24 cellular contexts compared by ENCODE assay signal in genomic region chr20:61598586-61598985, GRCh38.
"Had no signal": no experiment of that assay in that cellular context is flagged by ENCODE, and none has a peak within 500 bp of the region (broad histone marks: within the 10 kb centered on the region; RNA-seq: fewer than 3 reads in every experiment).

No MANE protein-coding gene starts in this region.

- H3K9me3 ChIP-seq: mucosa of descending colon, pancreas, prostate gland had no signal

- H3K36me3 Mint-ChIP-seq: immature natural killer cell; stimulated activated memory B cell treated with anti-CD40 and anti-IgM and Interleukin-4, amounts not matched to agents 10 μg/mL and 1 μg/mL and 100 μg/mL, for 72 hours; type B pancreatic cell had no signal

- H3K4me3 ChIP-seq: heart right ventricle, hepatocyte, left ventricle myocardium inferior, mucosa of descending colon, pancreas, prostate gland, skin epidermis, tibial nerve, uterus had no signal

- H3K27ac Mint-ChIP-seq: immature natural killer cell; memory B cell; naive thymus-derived CD4-positive, alpha-beta T cell; nephron progenitor cell; stimulated activated memory B cell treated with anti-CD40 and anti-IgM and Interleukin-4, amounts not matched to agents 10 μg/mL and 1 μg/mL and 100 μg/mL, for 72 hours; stimulated activated naive CD8-positive, alpha-beta T cell treated with anti-CD3 and anti-CD28 coated beads, Interleukin-15, amount 100 ng/mL, for 72 hours; type B pancreatic cell had no signal

- DNase-seq: heart right ventricle; immature natural killer cell; left ventricle myocardium inferior; midbrain; mucosa of descending colon; naive thymus-derived CD4-positive, alpha-beta T cell; nephron progenitor cell; pancreas; stimulated activated CD4-positive, alpha-beta T cell treated with anti-CD3 and anti-CD28 coated beads, Interleukin-12 subunit alpha, Interleukin-12 subunit beta, amount 100 ng/mL, for 4 hours; stimulated activated CD4-positive, alpha-beta T cell treated with anti-CD3 and anti-CD28 coated beads, Interleukin-4, amount 100 ng/mL, for 24 hours; stimulated activated CD8-positive, alpha-beta memory T cell treated with anti-CD3 and anti-CD28 coated beads, Interleukin-4, amount 100 ng/mL, for 48 hours; stimulated activated naive CD4-positive, alpha-beta T cell treated with Interleukin-2 at 50 U/mL for 16 hours; stimulated activated naive CD8-positive, alpha-beta T cell treated with anti-CD3 and anti-CD28 coated beads, Interleukin-15, amount 100 ng/mL, for 72 hours; uterus had no signal

- H3K4me1 Mint-ChIP-seq: immature natural killer cell; memory B cell; stimulated activated memory B cell treated with anti-CD40 and anti-IgM and Interleukin-4, amounts not matched to agents 10 μg/mL and 1 μg/mL and 100 μg/mL, for 72 hours; stimulated activated naive CD8-positive, alpha-beta T cell treated with anti-CD3 and anti-CD28 coated beads, Interleukin-15, amount 100 ng/mL, for 72 hours had no signal

- H3K4me2 ChIP-seq: hepatocyte had no signal

- H3K4me1 ChIP-seq: heart right ventricle, left ventricle myocardium inferior, pancreas, prostate gland, tibial nerve, uterus had no signal

- H3K27me3 ChIP-seq: hepatocyte, pancreas, tibial nerve, uterus had no signal

- H3K36me3 ChIP-seq: heart right ventricle, left ventricle myocardium inferior, pancreas, prostate gland, tibial nerve, uterus had no signal

- H3K4me3 Mint-ChIP-seq: immature natural killer cell; memory B cell; naive thymus-derived CD4-positive, alpha-beta T cell; nephron progenitor cell; stimulated activated memory B cell treated with anti-CD40 and anti-IgM and Interleukin-4, amounts not matched to agents 10 μg/mL and 1 μg/mL and 100 μg/mL, for 72 hours; stimulated activated naive CD8-positive, alpha-beta T cell treated with anti-CD3 and anti-CD28 coated beads, Interleukin-15, amount 100 ng/mL, for 72 hours; type B pancreatic cell had no signal

- H2AFZ ChIP-seq: hepatocyte had no signal

- H3K27ac ChIP-seq: heart right ventricle, hepatocyte, left ventricle myocardium inferior, pancreas, prostate gland, skin epidermis, tibial nerve, uterus had no signal

- FAIRE-seq: islet of Langerhans, pancreas had no signal

- ATAC-seq: heart right ventricle; mucosa of descending colon; naive thymus-derived CD4-positive, alpha-beta T cell; pancreas; right cardiac atrium; sciatic nerve; stimulated activated memory B cell treated with anti-CD40 and anti-IgM and Interleukin-4, amounts not matched to agents 10 μg/mL and 1 μg/mL and 100 μg/mL, for 72 hours; stimulated activated naive CD8-positive, alpha-beta T cell treated with anti-CD3 and anti-CD28 coated beads, Interleukin-15, amount 100 ng/mL, for 72 hours had no signal

- H3K27me3 Mint-ChIP-seq: memory B cell; stimulated activated memory B cell treated with anti-CD40 and anti-IgM and Interleukin-4, amounts not matched to agents 10 μg/mL and 1 μg/mL and 100 μg/mL, for 72 hours had no signal
